In genomic region chr16:81863630-81864352, GRCh38 we compare ENCODE assay signal across 12 cellular contexts.
A peak's percentile ranks its signal among the peaks of the same experiment; 100 is the strongest.
DNase-seq lines count a peak whose midpoint lies in the region; ATAC-seq and TF ChIP-seq lines count a peak whose summit lies in the region.
"Had no signal": no experiment of that assay in that cellular context is flagged by ENCODE, and none has a peak within 500 bp of the region (broad histone marks: within the 10 kb centered on the region; RNA-seq: fewer than 3 reads in every experiment).

No MANE protein-coding gene starts in this region.

- no peaks in the 10 kb centered on the region for H3K9me3 ChIP-seq in upper lobe of right lung
- H3K9me3 ChIP-seq: uterus had no signal

- no peaks in the 10 kb centered on the region for H3K27me3 ChIP-seq in upper lobe of right lung
- H3K27me3 ChIP-seq: uterus had no signal

- peak; percentile 71 for DNase-seq in iPS-NIHi11 (ENCODE audit: low spot score)
- DNase-seq in T-helper 9 cell: no peak
- no peak for DNase-seq in upper lobe of right lung
- no peak for DNase-seq in posterior vena cava (ENCODE audit: low spot score)
- DNase-seq: activated naive CD4-positive, alpha-beta T cell treated with anti-CD3 and anti-CD28 coated beads, Interleukin-2, amount 10 ng/mL, durations not matched to agents 7 days and 5 days; GDM1; uterus had no signal

- ATAC-seq in GM18907 (IDR thresholded peaks at IDR 0.05; ENCODE audit: unreplicated experiment) (peak; percentile 67), GM21737 (IDR thresholded peaks at IDR 0.05; ENCODE audit: unreplicated experiment) (peak; percentile 50), HG03439 (IDR thresholded peaks at IDR 0.05; ENCODE audit: unreplicated experiment) (peak; percentile 70), GM18873 (IDR thresholded peaks at IDR 0.05; ENCODE audit: low FRiP score, unreplicated experiment) (no peak), upper lobe of right lung (no peak)

- no peak for TF ChIP-seq CTCF in upper lobe of right lung (IDR thresholded peaks at IDR 0.05)

- no peaks in the 10 kb centered on the region for H3K36me3 ChIP-seq in upper lobe of right lung
- H3K36me3 ChIP-seq: uterus had no signal

- H3K4me3 ChIP-seq in upper lobe of right lung: no peak overlapping the region
- H3K4me3 ChIP-seq: lung, uterus had no signal

- peaks cover 18% of the 10 kb centered on the region for H3K4me1 ChIP-seq in upper lobe of right lung
- H3K4me1 ChIP-seq: uterus had no signal

- intact Hi-C loops in upper lobe of right lung (cut with DNase I): no loop called here
- intact Hi-C loops in posterior vena cava (cut with DNase I): no loop called here

- no peak overlapping the region for H3K27ac ChIP-seq in upper lobe of right lung

Comparison
In these comparisons a context has a peak if more than half of its experiments do, and no peak if none do; other contexts are left out.
1. ATAC-seq: peak in GM18907 (single experiment), GM21737 (single experiment) and HG03439 (single experiment); none in GM18873 (single experiment) and upper lobe of right lung (single experiment).